In the genomic region with DNA sequence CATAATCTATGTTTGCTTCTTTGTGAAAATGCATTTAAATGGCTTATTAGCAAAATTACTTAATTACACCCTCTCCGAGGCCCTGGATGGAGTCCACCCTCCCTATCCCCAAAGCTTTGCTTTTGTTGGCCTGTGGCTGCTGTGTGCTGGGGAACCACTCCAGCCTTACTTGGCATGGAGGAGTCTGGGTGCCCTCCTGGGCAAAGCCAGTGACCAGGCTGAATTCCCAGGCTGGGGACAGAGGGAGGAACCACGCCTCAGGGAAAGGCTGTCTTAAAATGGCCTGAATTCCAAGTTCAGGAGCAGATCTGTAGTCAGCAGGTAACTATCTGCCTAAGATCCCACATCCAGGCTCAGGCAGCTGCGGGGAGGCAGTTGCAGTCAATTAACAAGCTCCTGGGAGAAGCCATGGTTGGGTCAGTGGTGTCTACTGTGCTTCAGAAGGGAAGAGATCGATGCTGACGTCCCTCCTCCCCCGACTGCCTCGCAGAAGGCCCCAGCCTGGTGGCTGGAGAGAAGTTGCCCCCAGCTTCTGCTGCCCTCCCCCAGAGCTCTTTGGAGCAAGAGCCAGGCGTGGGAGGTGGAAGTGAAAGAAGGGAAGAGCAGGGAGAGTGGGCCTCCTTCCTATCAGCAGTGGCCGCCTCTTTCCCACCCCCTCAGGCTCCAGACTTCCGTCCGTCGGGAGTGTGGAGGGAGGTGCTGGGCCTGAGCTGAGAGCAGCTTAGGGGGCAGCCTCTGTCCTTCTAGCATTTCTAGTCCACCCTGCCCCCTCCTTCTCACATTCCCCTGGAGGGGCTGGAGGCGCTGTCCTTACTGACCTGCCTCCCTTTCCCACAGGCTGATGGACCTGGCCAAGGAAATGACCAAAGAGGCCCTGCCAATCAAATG, we compare ENCODE assay signal across 1 cellular context.
TF ChIP-seq lines count a peak whose summit lies in the region.

No MANE protein-coding gene starts in this region.

TF ChIP-seq in HepG2, 621 proteins besides CTCF, POLR2A, EP300 and RAD21 (continues in another document):
- TF ChIP-seq, protein P1, sequence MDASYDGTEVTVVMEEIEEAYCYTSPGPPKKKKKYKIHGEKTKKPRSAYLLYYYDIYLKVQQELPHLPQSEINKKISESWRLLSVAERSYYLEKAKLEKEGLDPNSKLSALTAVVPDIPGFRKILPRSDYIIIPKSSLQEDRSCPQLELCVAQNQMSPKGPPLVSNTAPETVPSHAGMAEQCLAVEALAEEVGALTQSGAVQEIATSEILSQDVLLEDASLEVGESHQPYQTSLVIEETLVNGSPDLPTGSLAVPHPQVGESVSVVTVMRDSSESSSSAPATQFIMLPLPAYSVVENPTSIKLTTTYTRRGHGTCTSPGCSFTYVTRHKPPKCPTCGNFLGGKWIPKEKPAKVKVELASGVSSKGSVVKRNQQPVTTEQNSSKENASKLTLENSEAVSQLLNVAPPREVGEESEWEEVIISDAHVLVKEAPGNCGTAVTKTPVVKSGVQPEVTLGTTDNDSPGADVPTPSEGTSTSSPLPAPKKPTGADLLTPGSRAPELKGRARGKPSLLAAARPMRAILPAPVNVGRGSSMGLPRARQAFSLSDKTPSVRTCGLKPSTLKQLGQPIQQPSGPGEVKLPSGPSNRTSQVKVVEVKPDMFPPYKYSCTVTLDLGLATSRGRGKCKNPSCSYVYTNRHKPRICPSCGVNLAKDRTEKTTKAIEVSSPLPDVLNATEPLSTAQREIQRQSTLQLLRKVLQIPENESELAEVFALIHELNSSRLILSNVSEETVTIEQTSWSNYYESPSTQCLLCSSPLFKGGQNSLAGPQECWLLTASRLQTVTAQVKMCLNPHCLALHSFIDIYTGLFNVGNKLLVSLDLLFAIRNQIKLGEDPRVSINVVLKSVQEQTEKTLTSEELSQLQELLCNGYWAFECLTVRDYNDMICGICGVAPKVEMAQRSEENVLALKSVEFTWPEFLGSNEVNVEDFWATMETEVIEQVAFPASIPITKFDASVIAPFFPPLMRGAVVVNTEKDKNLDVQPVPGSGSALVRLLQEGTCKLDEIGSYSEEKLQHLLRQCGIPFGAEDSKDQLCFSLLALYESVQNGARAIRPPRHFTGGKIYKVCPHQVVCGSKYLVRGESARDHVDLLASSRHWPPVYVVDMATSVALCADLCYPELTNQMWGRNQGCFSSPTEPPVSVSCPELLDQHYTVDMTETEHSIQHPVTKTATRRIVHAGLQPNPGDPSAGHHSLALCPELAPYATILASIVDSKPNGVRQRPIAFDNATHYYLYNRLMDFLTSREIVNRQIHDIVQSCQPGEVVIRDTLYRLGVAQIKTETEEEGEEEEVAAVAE (CRISPR knock-in tag; IDR thresholded peaks at IDR 0.05; ENCODE audit: borderline replicate concordance), result no peak
- TF ChIP-seq ONECUT2 (CRISPR knock-in tag; IDR thresholded peaks at IDR 0.05) (0 out of 2 replicates have a peak, but pooled peaks have one; percentile 16), PRPF4 (IDR thresholded peaks at IDR 0.05; ENCODE audit: low read depth, low read length, poor library complexity, severe bottlenecking) (no peak), ZNF605 (CRISPR knock-in tag; IDR thresholded peaks at IDR 0.05) (0 out of 2 replicates have a peak, but pooled peaks have one; percentile 31), HNF4A (CRISPR knock-in tag; IDR thresholded peaks at IDR 0.05) (no peak), PTBP1 (IDR thresholded peaks at IDR 0.05; ENCODE audit: low read depth, low read length, poor library complexity, severe bottlenecking) (no peak), NONO (IDR thresholded peaks at IDR 0.05) (no peak), NONO (CRISPR knock-in tag; conservative IDR thresholded peaks at IDR 0.05) (no peak), ETV5 (CRISPR knock-in tag; IDR thresholded peaks at IDR 0.05; ENCODE audit: borderline replicate concordance) (peak; percentile 49; the same call in 1 of the 2 replicates), BHLHE40 (IDR thresholded peaks at IDR 0.05; ENCODE audit: low read length) (no peak), GABPB1 (CRISPR knock-in tag; IDR thresholded peaks at IDR 0.05) (peak; percentile 46), MAFK (conservative IDR thresholded peaks at IDR 0.05 in 1 of 2, IDR thresholded peaks at IDR 0.05 in 1 of 2; ENCODE audit: low read length in 2 of 2) (no peak), ZIK1 (CRISPR knock-in tag; IDR thresholded peaks at IDR 0.05; ENCODE audit: borderline replicate concordance, low read depth) (no peak)
- TF ChIP-seq, protein P2, sequence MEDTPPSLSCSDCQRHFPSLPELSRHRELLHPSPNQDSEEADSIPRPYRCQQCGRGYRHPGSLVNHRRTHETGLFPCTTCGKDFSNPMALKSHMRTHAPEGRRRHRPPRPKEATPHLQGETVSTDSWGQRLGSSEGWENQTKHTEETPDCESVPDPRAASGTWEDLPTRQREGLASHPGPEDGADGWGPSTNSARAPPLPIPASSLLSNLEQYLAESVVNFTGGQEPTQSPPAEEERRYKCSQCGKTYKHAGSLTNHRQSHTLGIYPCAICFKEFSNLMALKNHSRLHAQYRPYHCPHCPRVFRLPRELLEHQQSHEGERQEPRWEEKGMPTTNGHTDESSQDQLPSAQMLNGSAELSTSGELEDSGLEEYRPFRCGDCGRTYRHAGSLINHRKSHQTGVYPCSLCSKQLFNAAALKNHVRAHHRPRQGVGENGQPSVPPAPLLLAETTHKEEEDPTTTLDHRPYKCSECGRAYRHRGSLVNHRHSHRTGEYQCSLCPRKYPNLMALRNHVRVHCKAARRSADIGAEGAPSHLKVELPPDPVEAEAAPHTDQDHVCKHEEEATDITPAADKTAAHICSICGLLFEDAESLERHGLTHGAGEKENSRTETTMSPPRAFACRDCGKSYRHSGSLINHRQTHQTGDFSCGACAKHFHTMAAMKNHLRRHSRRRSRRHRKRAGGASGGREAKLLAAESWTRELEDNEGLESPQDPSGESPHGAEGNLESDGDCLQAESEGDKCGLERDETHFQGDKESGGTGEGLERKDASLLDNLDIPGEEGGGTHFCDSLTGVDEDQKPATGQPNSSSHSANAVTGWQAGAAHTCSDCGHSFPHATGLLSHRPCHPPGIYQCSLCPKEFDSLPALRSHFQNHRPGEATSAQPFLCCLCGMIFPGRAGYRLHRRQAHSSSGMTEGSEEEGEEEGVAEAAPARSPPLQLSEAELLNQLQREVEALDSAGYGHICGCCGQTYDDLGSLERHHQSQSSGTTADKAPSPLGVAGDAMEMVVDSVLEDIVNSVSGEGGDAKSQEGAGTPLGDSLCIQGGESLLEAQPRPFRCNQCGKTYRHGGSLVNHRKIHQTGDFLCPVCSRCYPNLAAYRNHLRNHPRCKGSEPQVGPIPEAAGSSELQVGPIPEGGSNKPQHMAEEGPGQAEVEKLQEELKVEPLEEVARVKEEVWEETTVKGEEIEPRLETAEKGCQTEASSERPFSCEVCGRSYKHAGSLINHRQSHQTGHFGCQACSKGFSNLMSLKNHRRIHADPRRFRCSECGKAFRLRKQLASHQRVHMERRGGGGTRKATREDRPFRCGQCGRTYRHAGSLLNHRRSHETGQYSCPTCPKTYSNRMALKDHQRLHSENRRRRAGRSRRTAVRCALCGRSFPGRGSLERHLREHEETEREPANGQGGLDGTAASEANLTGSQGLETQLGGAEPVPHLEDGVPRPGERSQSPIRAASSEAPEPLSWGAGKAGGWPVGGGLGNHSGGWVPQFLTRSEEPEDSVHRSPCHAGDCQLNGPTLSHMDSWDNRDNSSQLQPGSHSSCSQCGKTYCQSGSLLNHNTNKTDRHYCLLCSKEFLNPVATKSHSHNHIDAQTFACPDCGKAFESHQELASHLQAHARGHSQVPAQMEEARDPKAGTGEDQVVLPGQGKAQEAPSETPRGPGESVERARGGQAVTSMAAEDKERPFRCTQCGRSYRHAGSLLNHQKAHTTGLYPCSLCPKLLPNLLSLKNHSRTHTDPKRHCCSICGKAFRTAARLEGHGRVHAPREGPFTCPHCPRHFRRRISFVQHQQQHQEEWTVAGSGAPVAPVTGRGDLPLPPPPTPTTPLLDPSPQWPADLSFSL (CRISPR knock-in tag; IDR thresholded peaks at IDR 0.05), result no peak
- TF ChIP-seq, protein P3, sequence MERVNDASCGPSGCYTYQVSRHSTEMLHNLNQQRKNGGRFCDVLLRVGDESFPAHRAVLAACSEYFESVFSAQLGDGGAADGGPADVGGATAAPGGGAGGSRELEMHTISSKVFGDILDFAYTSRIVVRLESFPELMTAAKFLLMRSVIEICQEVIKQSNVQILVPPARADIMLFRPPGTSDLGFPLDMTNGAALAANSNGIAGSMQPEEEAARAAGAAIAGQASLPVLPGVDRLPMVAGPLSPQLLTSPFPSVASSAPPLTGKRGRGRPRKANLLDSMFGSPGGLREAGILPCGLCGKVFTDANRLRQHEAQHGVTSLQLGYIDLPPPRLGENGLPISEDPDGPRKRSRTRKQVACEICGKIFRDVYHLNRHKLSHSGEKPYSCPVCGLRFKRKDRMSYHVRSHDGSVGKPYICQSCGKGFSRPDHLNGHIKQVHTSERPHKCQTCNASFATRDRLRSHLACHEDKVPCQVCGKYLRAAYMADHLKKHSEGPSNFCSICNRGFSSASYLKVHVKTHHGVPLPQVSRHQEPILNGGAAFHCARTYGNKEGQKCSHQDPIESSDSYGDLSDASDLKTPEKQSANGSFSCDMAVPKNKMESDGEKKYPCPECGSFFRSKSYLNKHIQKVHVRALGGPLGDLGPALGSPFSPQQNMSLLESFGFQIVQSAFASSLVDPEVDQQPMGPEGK (CRISPR knock-in tag; IDR thresholded peaks at IDR 0.05), result peak; percentile 29; the same call in 1 of the 2 replicates
- TF ChIP-seq, protein P4, sequence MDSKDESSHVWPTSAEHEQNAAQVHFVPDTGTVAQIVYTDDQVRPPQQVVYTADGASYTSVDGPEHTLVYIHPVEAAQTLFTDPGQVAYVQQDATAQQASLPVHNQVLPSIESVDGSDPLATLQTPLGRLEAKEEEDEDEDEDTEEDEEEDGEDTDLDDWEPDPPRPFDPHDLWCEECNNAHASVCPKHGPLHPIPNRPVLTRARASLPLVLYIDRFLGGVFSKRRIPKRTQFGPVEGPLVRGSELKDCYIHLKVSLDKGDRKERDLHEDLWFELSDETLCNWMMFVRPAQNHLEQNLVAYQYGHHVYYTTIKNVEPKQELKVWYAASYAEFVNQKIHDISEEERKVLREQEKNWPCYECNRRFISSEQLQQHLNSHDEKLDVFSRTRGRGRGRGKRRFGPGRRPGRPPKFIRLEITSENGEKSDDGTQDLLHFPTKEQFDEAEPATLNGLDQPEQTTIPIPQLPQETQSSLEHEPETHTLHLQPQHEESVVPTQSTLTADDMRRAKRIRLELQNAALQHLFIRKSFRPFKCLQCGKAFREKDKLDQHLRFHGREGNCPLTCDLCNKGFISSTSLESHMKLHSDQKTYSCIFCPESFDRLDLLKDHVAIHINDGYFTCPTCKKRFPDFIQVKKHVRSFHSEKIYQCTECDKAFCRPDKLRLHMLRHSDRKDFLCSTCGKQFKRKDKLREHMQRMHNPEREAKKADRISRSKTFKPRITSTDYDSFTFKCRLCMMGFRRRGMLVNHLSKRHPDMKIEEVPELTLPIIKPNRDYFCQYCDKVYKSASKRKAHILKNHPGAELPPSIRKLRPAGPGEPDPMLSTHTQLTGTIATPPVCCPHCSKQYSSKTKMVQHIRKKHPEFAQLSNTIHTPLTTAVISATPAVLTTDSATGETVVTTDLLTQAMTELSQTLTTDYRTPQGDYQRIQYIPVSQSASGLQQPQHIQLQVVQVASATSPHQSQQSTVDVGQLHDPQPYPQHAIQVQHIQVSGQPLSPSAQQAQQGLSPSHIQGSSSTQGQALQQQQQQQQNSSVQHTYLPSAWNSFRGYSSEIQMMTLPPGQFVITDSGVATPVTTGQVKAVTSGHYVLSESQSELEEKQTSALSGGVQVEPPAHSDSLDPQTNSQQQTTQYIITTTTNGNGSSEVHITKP (CRISPR knock-in tag; IDR thresholded peaks at IDR 0.05; ENCODE audit: low read depth), result peak; percentile 41; the same call in 1 of the 2 replicates
- TF ChIP-seq, protein P5, sequence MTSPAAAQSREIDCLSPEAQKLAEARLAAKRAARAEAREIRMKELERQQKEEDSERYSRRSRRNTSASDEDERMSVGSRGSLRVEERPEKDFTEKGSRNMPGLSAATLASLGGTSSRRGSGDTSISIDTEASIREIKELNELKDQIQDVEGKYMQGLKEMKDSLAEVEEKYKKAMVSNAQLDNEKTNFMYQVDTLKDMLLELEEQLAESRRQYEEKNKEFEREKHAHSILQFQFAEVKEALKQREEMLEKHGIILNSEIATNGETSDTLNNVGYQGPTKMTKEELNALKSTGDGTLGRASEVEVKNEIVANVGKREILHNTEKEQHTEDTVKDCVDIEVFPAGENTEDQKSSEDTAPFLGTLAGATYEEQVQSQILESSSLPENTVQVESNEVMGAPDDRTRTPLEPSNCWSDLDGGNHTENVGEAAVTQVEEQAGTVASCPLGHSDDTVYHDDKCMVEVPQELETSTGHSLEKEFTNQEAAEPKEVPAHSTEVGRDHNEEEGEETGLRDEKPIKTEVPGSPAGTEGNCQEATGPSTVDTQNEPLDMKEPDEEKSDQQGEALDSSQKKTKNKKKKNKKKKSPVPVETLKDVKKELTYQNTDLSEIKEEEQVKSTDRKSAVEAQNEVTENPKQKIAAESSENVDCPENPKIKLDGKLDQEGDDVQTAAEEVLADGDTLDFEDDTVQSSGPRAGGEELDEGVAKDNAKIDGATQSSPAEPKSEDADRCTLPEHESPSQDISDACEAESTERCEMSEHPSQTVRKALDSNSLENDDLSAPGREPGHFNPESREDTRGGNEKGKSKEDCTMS (CRISPR knock-in tag; conservative IDR thresholded peaks at IDR 0.05), result no peak
- TF ChIP-seq, protein P6, sequence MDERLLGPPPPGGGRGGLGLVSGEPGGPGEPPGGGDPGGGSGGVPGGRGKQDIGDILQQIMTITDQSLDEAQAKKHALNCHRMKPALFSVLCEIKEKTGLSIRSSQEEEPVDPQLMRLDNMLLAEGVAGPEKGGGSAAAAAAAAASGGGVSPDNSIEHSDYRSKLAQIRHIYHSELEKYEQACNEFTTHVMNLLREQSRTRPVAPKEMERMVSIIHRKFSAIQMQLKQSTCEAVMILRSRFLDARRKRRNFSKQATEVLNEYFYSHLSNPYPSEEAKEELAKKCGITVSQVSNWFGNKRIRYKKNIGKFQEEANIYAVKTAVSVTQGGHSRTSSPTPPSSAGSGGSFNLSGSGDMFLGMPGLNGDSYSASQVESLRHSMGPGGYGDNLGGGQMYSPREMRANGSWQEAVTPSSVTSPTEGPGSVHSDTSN (CRISPR knock-in tag; IDR thresholded peaks at IDR 0.05), result peak; percentile 30; the same call in 1 of the 2 replicates
- TF ChIP-seq, protein P7, sequence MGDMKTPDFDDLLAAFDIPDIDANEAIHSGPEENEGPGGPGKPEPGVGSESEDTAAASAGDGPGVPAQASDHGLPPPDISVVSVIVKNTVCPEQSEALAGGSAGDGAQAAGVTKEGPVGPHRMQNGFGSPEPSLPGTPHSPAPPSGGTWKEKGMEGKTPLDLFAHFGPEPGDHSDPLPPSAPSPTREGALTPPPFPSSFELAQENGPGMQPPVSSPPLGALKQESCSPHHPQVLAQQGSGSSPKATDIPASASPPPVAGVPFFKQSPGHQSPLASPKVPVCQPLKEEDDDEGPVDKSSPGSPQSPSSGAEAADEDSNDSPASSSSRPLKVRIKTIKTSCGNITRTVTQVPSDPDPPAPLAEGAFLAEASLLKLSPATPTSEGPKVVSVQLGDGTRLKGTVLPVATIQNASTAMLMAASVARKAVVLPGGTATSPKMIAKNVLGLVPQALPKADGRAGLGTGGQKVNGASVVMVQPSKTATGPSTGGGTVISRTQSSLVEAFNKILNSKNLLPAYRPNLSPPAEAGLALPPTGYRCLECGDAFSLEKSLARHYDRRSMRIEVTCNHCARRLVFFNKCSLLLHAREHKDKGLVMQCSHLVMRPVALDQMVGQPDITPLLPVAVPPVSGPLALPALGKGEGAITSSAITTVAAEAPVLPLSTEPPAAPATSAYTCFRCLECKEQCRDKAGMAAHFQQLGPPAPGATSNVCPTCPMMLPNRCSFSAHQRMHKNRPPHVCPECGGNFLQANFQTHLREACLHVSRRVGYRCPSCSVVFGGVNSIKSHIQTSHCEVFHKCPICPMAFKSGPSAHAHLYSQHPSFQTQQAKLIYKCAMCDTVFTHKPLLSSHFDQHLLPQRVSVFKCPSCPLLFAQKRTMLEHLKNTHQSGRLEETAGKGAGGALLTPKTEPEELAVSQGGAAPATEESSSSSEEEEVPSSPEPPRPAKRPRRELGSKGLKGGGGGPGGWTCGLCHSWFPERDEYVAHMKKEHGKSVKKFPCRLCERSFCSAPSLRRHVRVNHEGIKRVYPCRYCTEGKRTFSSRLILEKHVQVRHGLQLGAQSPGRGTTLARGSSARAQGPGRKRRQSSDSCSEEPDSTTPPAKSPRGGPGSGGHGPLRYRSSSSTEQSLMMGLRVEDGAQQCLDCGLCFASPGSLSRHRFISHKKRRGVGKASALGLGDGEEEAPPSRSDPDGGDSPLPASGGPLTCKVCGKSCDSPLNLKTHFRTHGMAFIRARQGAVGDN (CRISPR knock-in tag; IDR thresholded peaks at IDR 0.05), result peak; percentile 42; the same call in 1 of the 2 replicates
